Comparison of ENCODE assay signal across 25 cellular contexts in the genomic region with DNA sequence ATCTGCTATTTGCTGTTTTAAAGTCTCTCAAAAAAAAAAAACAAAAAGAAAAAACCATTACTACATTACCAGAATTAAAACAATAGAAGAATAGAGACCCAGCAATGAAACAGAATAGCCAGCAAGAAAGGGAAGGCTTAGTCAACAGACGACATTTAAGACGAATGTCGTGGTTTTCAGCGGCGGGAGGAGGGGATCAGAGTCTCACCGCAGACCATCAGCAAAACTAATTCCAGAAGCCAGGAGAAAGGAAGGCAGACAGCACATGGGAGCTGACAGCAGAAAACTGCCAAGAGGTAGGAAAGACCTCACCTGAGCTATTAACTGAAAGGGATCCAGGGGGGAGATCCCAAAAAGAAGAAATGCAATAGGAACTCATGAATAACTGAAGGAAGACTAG.
"Had no signal": no experiment of that assay in that cellular context is flagged by ENCODE, and none has a peak within 500 bp of the region (broad histone marks: within the 10 kb centered on the region; RNA-seq: fewer than 3 reads in every experiment).

No MANE protein-coding gene starts in this region.

- H3K9me3 Mint-ChIP-seq: memory B cell; naive thymus-derived CD4-positive, alpha-beta T cell; nephron; neural crest cell; stimulated activated effector memory CD8-positive, alpha-beta T cell treated with anti-CD3 and anti-CD28 coated beads, Interleukin-12 subunit alpha, Interleukin-12 subunit beta, amount 100 ng/mL, for 72 hours; stimulated activated naive CD8-positive, alpha-beta T cell treated with anti-CD3 and anti-CD28 coated beads, Interleukin-15, Interleukin-2, amounts not matched to agents 100 ng/mL and 50 ng/mL, for 24 hours had no signal

- H3K27ac Mint-ChIP-seq: memory B cell; naive thymus-derived CD4-positive, alpha-beta T cell; nephron; stimulated activated effector memory CD8-positive, alpha-beta T cell treated with anti-CD3 and anti-CD28 coated beads, Interleukin-12 subunit alpha, Interleukin-12 subunit beta, amount 100 ng/mL, for 72 hours; stimulated activated naive CD8-positive, alpha-beta T cell treated with anti-CD3 and anti-CD28 coated beads, Interleukin-15, Interleukin-2, amounts not matched to agents 100 ng/mL and 50 ng/mL, for 24 hours had no signal

- H3K4me1 Mint-ChIP-seq: neural crest cell; stimulated activated effector memory CD8-positive, alpha-beta T cell treated with anti-CD3 and anti-CD28 coated beads, Interleukin-12 subunit alpha, Interleukin-12 subunit beta, amount 100 ng/mL, for 72 hours had no signal

- DNase-seq: kidney glomerular epithelial cell; left cardiac atrium; left ventricle myocardium superior; midbrain; mucosa of descending colon; naive thymus-derived CD4-positive, alpha-beta T cell; nucleus accumbens; pancreas; posterior cingulate gyrus; retina; right cardiac atrium; small intestine; spleen; stimulated activated CD4-positive, alpha-beta T cell treated with anti-CD3 and anti-CD28 coated beads, Interleukin-4, amount 100 ng/mL, for 24 hours; stimulated activated naive CD4-positive, alpha-beta T cell; tibial artery; trophoblast cell; upper lobe of right lung had no signal

- ATAC-seq: left cardiac atrium; left lobe of liver; left ventricle myocardium superior; mucosa of descending colon; naive thymus-derived CD4-positive, alpha-beta T cell; pancreas; right cardiac atrium; sciatic nerve; stimulated activated effector memory CD8-positive, alpha-beta T cell treated with anti-CD3 and anti-CD28 coated beads, Interleukin-12 subunit alpha, Interleukin-12 subunit beta, amount 100 ng/mL, for 72 hours; upper lobe of right lung had no signal

- H3K4me3 Mint-ChIP-seq: memory B cell; naive thymus-derived CD4-positive, alpha-beta T cell; nephron; neural crest cell; stimulated activated effector memory CD8-positive, alpha-beta T cell treated with anti-CD3 and anti-CD28 coated beads, Interleukin-12 subunit alpha, Interleukin-12 subunit beta, amount 100 ng/mL, for 72 hours; stimulated activated naive CD8-positive, alpha-beta T cell treated with anti-CD3 and anti-CD28 coated beads, Interleukin-15, Interleukin-2, amounts not matched to agents 100 ng/mL and 50 ng/mL, for 24 hours had no signal

- H3K27me3 Mint-ChIP-seq: memory B cell; naive thymus-derived CD4-positive, alpha-beta T cell; stimulated activated naive CD8-positive, alpha-beta T cell treated with anti-CD3 and anti-CD28 coated beads, Interleukin-15, Interleukin-2, amounts not matched to agents 100 ng/mL and 50 ng/mL, for 24 hours had no signal
